In the genomic region with DNA sequence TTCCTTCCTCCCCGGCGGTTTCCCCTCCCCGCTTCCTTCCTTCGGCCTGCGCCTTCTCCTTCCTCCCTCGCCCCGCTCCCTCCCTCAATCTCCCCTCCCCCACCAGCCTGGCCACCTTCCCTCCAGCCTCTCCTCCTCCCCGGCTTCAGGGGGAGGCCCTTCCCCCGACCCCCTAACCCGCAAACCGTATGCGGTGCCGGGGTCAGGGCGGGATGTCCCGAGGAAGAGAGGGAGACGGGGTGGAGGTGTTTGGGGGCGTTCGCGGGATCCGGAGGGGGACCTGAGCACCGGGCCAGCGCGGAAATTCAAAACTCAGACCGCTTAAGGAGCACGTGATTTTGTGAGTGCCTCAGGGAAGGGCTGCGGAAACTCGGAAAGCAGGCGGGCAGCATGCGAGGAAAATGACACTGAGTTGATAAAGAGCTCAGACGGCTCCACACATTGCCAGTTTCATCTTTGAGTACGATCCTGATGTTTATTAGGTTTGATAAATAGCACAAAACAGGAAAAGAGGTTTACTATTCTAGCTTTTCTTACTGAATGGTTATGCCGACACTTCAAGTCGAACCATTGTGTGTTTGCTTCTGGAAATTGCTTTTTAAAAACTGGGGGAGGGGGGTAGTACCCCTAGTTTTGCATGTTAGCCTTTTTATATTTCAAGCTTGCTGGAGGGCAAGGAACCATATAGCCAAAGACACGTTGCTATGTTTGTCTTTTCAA, we compare ENCODE assay signal across 1 cellular context.
TF ChIP-seq lines count a peak whose summit lies in the region.

No MANE protein-coding gene starts in this region.

TF ChIP-seq in K562, 482 proteins besides CTCF, POLR2A, EP300 and RAD21 (continued from another document and continues in another):
- TF ChIP-seq, protein P1, sequence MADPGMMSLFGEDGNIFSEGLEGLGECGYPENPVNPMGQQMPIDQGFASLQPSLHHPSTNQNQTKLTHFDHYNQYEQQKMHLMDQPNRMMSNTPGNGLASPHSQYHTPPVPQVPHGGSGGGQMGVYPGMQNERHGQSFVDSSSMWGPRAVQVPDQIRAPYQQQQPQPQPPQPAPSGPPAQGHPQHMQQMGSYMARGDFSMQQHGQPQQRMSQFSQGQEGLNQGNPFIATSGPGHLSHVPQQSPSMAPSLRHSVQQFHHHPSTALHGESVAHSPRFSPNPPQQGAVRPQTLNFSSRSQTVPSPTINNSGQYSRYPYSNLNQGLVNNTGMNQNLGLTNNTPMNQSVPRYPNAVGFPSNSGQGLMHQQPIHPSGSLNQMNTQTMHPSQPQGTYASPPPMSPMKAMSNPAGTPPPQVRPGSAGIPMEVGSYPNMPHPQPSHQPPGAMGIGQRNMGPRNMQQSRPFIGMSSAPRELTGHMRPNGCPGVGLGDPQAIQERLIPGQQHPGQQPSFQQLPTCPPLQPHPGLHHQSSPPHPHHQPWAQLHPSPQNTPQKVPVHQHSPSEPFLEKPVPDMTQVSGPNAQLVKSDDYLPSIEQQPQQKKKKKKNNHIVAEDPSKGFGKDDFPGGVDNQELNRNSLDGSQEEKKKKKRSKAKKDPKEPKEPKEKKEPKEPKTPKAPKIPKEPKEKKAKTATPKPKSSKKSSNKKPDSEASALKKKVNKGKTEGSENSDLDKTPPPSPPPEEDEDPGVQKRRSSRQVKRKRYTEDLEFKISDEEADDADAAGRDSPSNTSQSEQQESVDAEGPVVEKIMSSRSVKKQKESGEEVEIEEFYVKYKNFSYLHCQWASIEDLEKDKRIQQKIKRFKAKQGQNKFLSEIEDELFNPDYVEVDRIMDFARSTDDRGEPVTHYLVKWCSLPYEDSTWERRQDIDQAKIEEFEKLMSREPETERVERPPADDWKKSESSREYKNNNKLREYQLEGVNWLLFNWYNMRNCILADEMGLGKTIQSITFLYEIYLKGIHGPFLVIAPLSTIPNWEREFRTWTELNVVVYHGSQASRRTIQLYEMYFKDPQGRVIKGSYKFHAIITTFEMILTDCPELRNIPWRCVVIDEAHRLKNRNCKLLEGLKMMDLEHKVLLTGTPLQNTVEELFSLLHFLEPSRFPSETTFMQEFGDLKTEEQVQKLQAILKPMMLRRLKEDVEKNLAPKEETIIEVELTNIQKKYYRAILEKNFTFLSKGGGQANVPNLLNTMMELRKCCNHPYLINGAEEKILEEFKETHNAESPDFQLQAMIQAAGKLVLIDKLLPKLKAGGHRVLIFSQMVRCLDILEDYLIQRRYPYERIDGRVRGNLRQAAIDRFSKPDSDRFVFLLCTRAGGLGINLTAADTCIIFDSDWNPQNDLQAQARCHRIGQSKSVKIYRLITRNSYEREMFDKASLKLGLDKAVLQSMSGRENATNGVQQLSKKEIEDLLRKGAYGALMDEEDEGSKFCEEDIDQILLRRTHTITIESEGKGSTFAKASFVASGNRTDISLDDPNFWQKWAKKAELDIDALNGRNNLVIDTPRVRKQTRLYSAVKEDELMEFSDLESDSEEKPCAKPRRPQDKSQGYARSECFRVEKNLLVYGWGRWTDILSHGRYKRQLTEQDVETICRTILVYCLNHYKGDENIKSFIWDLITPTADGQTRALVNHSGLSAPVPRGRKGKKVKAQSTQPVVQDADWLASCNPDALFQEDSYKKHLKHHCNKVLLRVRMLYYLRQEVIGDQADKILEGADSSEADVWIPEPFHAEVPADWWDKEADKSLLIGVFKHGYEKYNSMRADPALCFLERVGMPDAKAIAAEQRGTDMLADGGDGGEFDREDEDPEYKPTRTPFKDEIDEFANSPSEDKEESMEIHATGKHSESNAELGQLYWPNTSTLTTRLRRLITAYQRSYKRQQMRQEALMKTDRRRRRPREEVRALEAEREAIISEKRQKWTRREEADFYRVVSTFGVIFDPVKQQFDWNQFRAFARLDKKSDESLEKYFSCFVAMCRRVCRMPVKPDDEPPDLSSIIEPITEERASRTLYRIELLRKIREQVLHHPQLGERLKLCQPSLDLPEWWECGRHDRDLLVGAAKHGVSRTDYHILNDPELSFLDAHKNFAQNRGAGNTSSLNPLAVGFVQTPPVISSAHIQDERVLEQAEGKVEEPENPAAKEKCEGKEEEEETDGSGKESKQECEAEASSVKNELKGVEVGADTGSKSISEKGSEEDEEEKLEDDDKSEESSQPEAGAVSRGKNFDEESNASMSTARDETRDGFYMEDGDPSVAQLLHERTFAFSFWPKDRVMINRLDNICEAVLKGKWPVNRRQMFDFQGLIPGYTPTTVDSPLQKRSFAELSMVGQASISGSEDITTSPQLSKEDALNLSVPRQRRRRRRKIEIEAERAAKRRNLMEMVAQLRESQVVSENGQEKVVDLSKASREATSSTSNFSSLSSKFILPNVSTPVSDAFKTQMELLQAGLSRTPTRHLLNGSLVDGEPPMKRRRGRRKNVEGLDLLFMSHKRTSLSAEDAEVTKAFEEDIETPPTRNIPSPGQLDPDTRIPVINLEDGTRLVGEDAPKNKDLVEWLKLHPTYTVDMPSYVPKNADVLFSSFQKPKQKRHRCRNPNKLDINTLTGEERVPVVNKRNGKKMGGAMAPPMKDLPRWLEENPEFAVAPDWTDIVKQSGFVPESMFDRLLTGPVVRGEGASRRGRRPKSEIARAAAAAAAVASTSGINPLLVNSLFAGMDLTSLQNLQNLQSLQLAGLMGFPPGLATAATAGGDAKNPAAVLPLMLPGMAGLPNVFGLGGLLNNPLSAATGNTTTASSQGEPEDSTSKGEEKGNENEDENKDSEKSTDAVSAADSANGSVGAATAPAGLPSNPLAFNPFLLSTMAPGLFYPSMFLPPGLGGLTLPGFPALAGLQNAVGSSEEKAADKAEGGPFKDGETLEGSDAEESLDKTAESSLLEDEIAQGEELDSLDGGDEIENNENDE (IDR thresholded peaks at IDR 0.05; ENCODE audit: low read depth, low read length): no peak
- TF ChIP-seq POLR3G (IDR thresholded peaks at IDR 0.05; ENCODE audit: extremely low read depth, insufficient read length, insufficient replicate concordance) (no peak), TRIM25 (IDR thresholded peaks at IDR 0.05; ENCODE audit: borderline replicate concordance) (no peak), ZNF41 (CRISPR knock-in tag; conservative IDR thresholded peaks at IDR 0.05) (no peak), KDM4B (IDR thresholded peaks at IDR 0.05; ENCODE audit: borderline replicate concordance in 2 of 2, low read depth in 1 of 2) (no peak), JUND (IDR thresholded peaks at IDR 0.05; ENCODE audit: borderline replicate concordance, low read depth, low read length) (no peak), JUND (tag; IDR thresholded peaks at IDR 0.05; ENCODE audit: borderline replicate concordance, low read depth, low read length) (no peak), CREBBP (IDR thresholded peaks at IDR 0.05; ENCODE audit: low read depth, low read length) (no peak), ZNF699 (CRISPR knock-in tag; IDR thresholded peaks at IDR 0.05; ENCODE audit: insufficient replicate concordance) (no peak), HDAC6 (IDR thresholded peaks at IDR 0.05; ENCODE audit: low read depth, low read length) (no peak), MCM2 (IDR thresholded peaks at IDR 0.05; ENCODE audit: low read depth) (no peak), ETV1 (tag; conservative IDR thresholded peaks at IDR 0.05; ENCODE audit: low read depth) (peak; percentile 69), ZNF175 (CRISPR knock-in tag; IDR thresholded peaks at IDR 0.05; ENCODE audit: low read depth) (0 out of 2 replicates have a peak, but pooled peaks have one; percentile 17), HOXB6 (CRISPR knock-in tag; IDR thresholded peaks at IDR 0.05; ENCODE audit: borderline replicate concordance) (no peak), CBX5 (IDR thresholded peaks at IDR 0.05; ENCODE audit: borderline replicate concordance, low read depth) (no peak), TFE3 (CRISPR knock-in tag; IDR thresholded peaks at IDR 0.05) (peak; percentile 86), RFX1 (IDR thresholded peaks at IDR 0.05) (no peak), GABPB2 (CRISPR knock-in tag; conservative IDR thresholded peaks at IDR 0.05) (no peak), TSC22D4 (tag; IDR thresholded peaks at IDR 0.05) (no peak), KAT2B (IDR thresholded peaks at IDR 0.05; ENCODE audit: low read depth, low read length) (no peak), STAT5B (CRISPR knock-in tag; IDR thresholded peaks at IDR 0.05) (no peak), ZNF316 (IDR thresholded peaks at IDR 0.05) (no peak), BCL6 (CRISPR knock-in tag; IDR thresholded peaks at IDR 0.05) (no peak), HNRNPK (IDR thresholded peaks at IDR 0.05; ENCODE audit: low read depth, low read length, poor library complexity, severe bottlenecking) (no peak), SFPQ (IDR thresholded peaks at IDR 0.05; ENCODE audit: low read depth, low read length) (no peak), ZKSCAN3 (CRISPR knock-in tag; IDR thresholded peaks at IDR 0.05) (no peak), ZNF76 (CRISPR knock-in tag; IDR thresholded peaks at IDR 0.05; ENCODE audit: borderline replicate concordance) (no peak), RBM39 (optimal IDR thresholded peaks at IDR 0.05; ENCODE audit: low read depth, low read length) (no peak), HDAC2 (IDR thresholded peaks at IDR 0.05) (peak; percentile 83; the same call in 1 of the 2 replicates)
- TF ChIP-seq, protein P2, sequence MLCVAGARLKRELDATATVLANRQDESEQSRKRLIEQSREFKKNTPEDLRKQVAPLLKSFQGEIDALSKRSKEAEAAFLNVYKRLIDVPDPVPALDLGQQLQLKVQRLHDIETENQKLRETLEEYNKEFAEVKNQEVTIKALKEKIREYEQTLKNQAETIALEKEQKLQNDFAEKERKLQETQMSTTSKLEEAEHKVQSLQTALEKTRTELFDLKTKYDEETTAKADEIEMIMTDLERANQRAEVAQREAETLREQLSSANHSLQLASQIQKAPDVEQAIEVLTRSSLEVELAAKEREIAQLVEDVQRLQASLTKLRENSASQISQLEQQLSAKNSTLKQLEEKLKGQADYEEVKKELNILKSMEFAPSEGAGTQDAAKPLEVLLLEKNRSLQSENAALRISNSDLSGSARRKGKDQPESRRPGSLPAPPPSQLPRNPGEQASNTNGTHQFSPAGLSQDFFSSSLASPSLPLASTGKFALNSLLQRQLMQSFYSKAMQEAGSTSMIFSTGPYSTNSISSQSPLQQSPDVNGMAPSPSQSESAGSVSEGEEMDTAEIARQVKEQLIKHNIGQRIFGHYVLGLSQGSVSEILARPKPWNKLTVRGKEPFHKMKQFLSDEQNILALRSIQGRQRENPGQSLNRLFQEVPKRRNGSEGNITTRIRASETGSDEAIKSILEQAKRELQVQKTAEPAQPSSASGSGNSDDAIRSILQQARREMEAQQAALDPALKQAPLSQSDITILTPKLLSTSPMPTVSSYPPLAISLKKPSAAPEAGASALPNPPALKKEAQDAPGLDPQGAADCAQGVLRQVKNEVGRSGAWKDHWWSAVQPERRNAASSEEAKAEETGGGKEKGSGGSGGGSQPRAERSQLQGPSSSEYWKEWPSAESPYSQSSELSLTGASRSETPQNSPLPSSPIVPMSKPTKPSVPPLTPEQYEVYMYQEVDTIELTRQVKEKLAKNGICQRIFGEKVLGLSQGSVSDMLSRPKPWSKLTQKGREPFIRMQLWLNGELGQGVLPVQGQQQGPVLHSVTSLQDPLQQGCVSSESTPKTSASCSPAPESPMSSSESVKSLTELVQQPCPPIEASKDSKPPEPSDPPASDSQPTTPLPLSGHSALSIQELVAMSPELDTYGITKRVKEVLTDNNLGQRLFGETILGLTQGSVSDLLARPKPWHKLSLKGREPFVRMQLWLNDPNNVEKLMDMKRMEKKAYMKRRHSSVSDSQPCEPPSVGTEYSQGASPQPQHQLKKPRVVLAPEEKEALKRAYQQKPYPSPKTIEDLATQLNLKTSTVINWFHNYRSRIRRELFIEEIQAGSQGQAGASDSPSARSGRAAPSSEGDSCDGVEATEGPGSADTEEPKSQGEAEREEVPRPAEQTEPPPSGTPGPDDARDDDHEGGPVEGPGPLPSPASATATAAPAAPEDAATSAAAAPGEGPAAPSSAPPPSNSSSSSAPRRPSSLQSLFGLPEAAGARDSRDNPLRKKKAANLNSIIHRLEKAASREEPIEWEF (CRISPR knock-in tag; IDR thresholded peaks at IDR 0.05): no peak
